9 cellular contexts compared by ENCODE assay signal in genomic region chr2:176187306-176188217, GRCh38. TPM values are rescaled to one million over a fixed set of nuclear protein-coding genes. Genes with fewer than 3 reads are reported as not detected.
A peak's percentile ranks its signal among the peaks of the same experiment; 100 is the strongest.
DNase-seq lines count a peak whose midpoint lies in the region; TF ChIP-seq lines count a peak whose summit lies in the region.
"Had no signal": no experiment of that assay in that cellular context is flagged by ENCODE, and none has a peak within 500 bp of the region (broad histone marks: within the 10 kb centered on the region; RNA-seq: fewer than 3 reads in every experiment).

No MANE protein-coding gene starts in this region.

- no peaks in the 10 kb centered on the region for H3K9me3 ChIP-seq in muscle layer of colon (ENCODE audit: low read length)

- in situ Hi-C loops in GM13977 (cut with MboI; ENCODE audit: low pct_unique_long_range_greater_than_20kb, low sequenced_read_pairs, unreplicated experiment), result no loop called here

- H3K9ac ChIP-seq in muscle layer of colon (ENCODE audit: low read length), result no peak overlapping the region

- peaks cover 2% of the 10 kb centered on the region for H3K36me3 Mint-ChIP-seq in chondrocyte (ENCODE audit: low read depth)

- TF ChIP-seq CTCF in chondrocyte (IDR thresholded peaks at IDR 0.05) (no peak), GM13977 (IDR thresholded peaks at IDR 0.05; ENCODE audit: extremely low read depth, insufficient read depth, missing control alignments) (no peak)

- H3K36me3 ChIP-seq in muscle layer of colon (ENCODE audit: insufficient read depth, low read length), result no peaks in the 10 kb centered on the region

- peaks cover 72% of the 10 kb centered on the region for H3K27me3 Mint-ChIP-seq in chondrocyte (ENCODE audit: low read depth)

- peaks cover 10% of the 10 kb centered on the region for H3K9me3 Mint-ChIP-seq in chondrocyte (ENCODE audit: low read depth)

- H3K27me3 ChIP-seq in muscle layer of colon (ENCODE audit: control insufficient read depth in 1 of 2, insufficient read depth in 2 of 2, low read length in 2 of 2), result peaks cover 15 to 37% of the 10 kb centered on the region in 2 donors

- DNase-seq in DMS 273 (lab: John Stamatoyannopoulos, UW; ENCODE audit: unreplicated experiment), result peak; percentile 58
- DNase-seq in DMS 273 treated with DMSO at 0.1 percent for 48 hours (lab: John Stamatoyannopoulos, UW), result no peak
- DNase-seq in NCI-H146 (lab: John Stamatoyannopoulos, UW), result peak; percentile 35
- no peak for DNase-seq in chondrocyte (ENCODE audit: low spot score)
- no peak for DNase-seq in GM13977 (ENCODE audit: low spot score)
- no peak for DNase-seq in NCI-H446 (lab: John Stamatoyannopoulos, UW)
- no peak for DNase-seq in caudate nucleus (lab: John Stamatoyannopoulos, UW)

- peak overlapping the region; percentile 70 to 76 for H3K4me3 ChIP-seq in muscle layer of colon (ENCODE audit: low read depth in 1 of 2, low read length in 2 of 2)

- no peak overlapping the region for H3K27ac ChIP-seq in muscle layer of colon (ENCODE audit: low read depth, low read length)
- H3K27ac ChIP-seq in caudate nucleus (ENCODE audit: low read depth, low read length), result no peak overlapping the region
- H3K27ac ChIP-seq: 22Rv1 had no signal

- H3K27ac Mint-ChIP-seq in chondrocyte (ENCODE audit: unreplicated experiment), result no peak overlapping the region

- peaks cover 17% of the 10 kb centered on the region for H3K4me1 Mint-ChIP-seq in chondrocyte (ENCODE audit: low read depth)

- H3K4me1 ChIP-seq in muscle layer of colon (ENCODE audit: insufficient read depth, low read length), result peaks cover 13% of the 10 kb centered on the region

- peak overlapping the region; percentile 62 for H3K4me3 Mint-ChIP-seq in chondrocyte (ENCODE audit: unreplicated experiment)

RNA-seq across cellular contexts. Expression of gene HOXD1, which starts 0.9 kb away (rescaled TPM):
- not detected in 3 replicates for total RNA-seq in chondrocyte

RNA-seq across cellular contexts. Expression of gene HOXD3, which starts 30.5 kb away (rescaled TPM):
- not detected in 3 replicates for total RNA-seq in chondrocyte

RNA-seq across cellular contexts. Expression of gene HOXD4, which starts 36.2 kb away (rescaled TPM):
- total RNA-seq in chondrocyte, result not detected in 3 replicates

RNA-seq across cellular contexts. Expression of gene HOXD8, which starts 58.1 kb away (rescaled TPM):
- total RNA-seq in chondrocyte, result not detected in 3 replicates

Comparison
In these comparisons a context has a peak if more than half of its experiments do, and no peak if none do; other contexts are left out.
1. DNase-seq: peak in DMS 273 (single experiment) and NCI-H146 (single experiment); none in DMS 273 treated with DMSO at 0.1 percent for 48 hours (single experiment), chondrocyte (single experiment), GM13977 (single experiment), NCI-H446 (0 of 2) and caudate nucleus (0 of 61).